Comparison of ENCODE assay signal across 1 cellular context in the genomic region with DNA sequence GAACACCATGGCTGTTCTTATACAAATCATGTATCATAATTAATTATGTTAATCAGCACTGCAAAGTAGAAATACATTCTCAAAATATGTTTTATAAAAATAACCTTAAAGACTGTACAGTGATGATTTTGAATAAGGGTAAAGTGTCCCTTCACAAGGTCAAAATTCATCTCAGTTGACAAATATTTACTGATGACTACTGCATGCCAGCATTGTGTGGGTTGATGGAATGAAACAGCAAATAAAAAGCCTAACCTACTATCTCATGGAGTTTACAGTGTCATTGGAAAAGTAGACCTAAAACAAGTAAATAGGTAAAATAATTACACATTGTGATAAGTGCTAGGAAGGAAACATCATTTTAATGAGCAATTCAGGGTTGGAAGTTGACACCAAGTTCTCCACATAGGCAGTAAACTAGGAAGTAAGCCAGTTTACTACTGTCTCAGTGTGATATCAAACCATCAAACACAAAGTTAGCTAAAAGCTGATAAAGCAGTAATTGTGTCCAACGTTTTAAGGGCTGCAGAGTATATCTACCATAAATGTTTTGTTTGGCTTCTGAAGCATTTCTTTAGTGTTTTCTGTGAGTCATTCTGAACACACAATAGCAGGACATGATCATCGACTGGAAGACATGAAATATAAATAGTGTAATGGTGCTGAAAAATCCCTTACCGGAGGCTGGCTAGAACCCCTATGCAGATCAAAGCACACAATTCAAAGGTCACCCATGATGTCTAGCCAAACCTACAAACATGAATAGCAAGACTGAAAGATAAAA.
TF ChIP-seq lines count a peak whose summit lies in the region.

No MANE protein-coding gene starts in this region.

TF ChIP-seq in HepG2, 621 proteins besides CTCF, POLR2A, EP300 and RAD21 (continued from another document and continues in another):
- TF ChIP-seq ZSCAN25 (CRISPR knock-in tag; IDR thresholded peaks at IDR 0.05) (no peak), ZNF737 (CRISPR knock-in tag; IDR thresholded peaks at IDR 0.05; ENCODE audit: borderline replicate concordance) (no peak), SMC3 (IDR thresholded peaks at IDR 0.05; ENCODE audit: low read length) (no peak), GPN1 (CRISPR knock-in tag; IDR thresholded peaks at IDR 0.05; ENCODE audit: borderline replicate concordance) (no peak), ASH2L (IDR thresholded peaks at IDR 0.05; ENCODE audit: insufficient read length, low read depth, low read length) (peak; percentile 81), RAD51 (IDR thresholded peaks at IDR 0.05; ENCODE audit: borderline replicate concordance) (no peak), ZNF772 (CRISPR knock-in tag; IDR thresholded peaks at IDR 0.05) (no peak), SP4 (CRISPR knock-in tag; IDR thresholded peaks at IDR 0.05) (no peak), ZNF160 (CRISPR knock-in tag; IDR thresholded peaks at IDR 0.05) (no peak), RELA (CRISPR knock-in tag; IDR thresholded peaks at IDR 0.05) (no peak), TCF12 (IDR thresholded peaks at IDR 0.05) (no peak), TCF12 (CRISPR knock-in tag; IDR thresholded peaks at IDR 0.05) (no peak), MEF2D (CRISPR knock-in tag; IDR thresholded peaks at IDR 0.05) (no peak), ZNF619 (CRISPR knock-in tag; IDR thresholded peaks at IDR 0.05) (no peak), POGZ (CRISPR knock-in tag; IDR thresholded peaks at IDR 0.05) (no peak), SOX5 (CRISPR knock-in tag; IDR thresholded peaks at IDR 0.05; ENCODE audit: borderline replicate concordance) (peak; percentile 61; the same call in 1 of the 2 replicates), SOX13 (IDR thresholded peaks at IDR 0.05) (no peak), SOX13 (CRISPR knock-in tag; conservative IDR thresholded peaks at IDR 0.05 in 1 of 2, IDR thresholded peaks at IDR 0.05 in 1 of 2) (peak in 1 of 2 experiments; percentile 82; a peak in 2 of 4 replicates), ARNTL (CRISPR knock-in tag; IDR thresholded peaks at IDR 0.05) (no peak), SRSF1 (optimal IDR thresholded peaks at IDR 0.05; ENCODE audit: low read depth, low read length) (no peak), ZNF205 (CRISPR knock-in tag; IDR thresholded peaks at IDR 0.05) (no peak), ZNF230 (CRISPR knock-in tag; IDR thresholded peaks at IDR 0.05) (no peak), SETDB1 (CRISPR knock-in tag; IDR thresholded peaks at IDR 0.05; ENCODE audit: borderline replicate concordance) (no peak), ZFP36L1 (CRISPR knock-in tag; IDR thresholded peaks at IDR 0.05) (no peak), ZNF24 (IDR thresholded peaks at IDR 0.05) (no peak), ZMAT3 (CRISPR knock-in tag; conservative IDR thresholded peaks at IDR 0.05) (no peak), GABPB1 (CRISPR knock-in tag; IDR thresholded peaks at IDR 0.05) (no peak), ZNF839 (CRISPR knock-in tag; IDR thresholded peaks at IDR 0.05; ENCODE audit: borderline replicate concordance) (no peak), AKAP8 (CRISPR knock-in tag; IDR thresholded peaks at IDR 0.05) (no peak), ZNF496 (CRISPR knock-in tag; IDR thresholded peaks at IDR 0.05; ENCODE audit: insufficient replicate concordance) (no peak), HNRNPH1 (optimal IDR thresholded peaks at IDR 0.05; ENCODE audit: low read depth, low read length) (no peak), ZNF326 (CRISPR knock-in tag; IDR thresholded peaks at IDR 0.05; ENCODE audit: borderline replicate concordance) (no peak), ZFP36L2 (CRISPR knock-in tag; IDR thresholded peaks at IDR 0.05) (no peak), ZNF782 (CRISPR knock-in tag; IDR thresholded peaks at IDR 0.05; ENCODE audit: borderline replicate concordance) (no peak), GTF3A (CRISPR knock-in tag; conservative IDR thresholded peaks at IDR 0.05) (no peak), ZNF83 (CRISPR knock-in tag; IDR thresholded peaks at IDR 0.05; ENCODE audit: borderline replicate concordance) (no peak), BCL6 (CRISPR knock-in tag; IDR thresholded peaks at IDR 0.05) (peak; percentile 82), ZNF460 (CRISPR knock-in tag; IDR thresholded peaks at IDR 0.05; ENCODE audit: borderline replicate concordance) (no peak), MED1 (CRISPR knock-in tag; IDR thresholded peaks at IDR 0.05) (no peak), CEBPB (IDR thresholded peaks at IDR 0.05; ENCODE audit: borderline replicate concordance, low read depth, low read length) (no peak), ETV5 (CRISPR knock-in tag; IDR thresholded peaks at IDR 0.05; ENCODE audit: borderline replicate concordance) (peak; percentile 60; the same call in 1 of the 2 replicates), RFX1 (IDR thresholded peaks at IDR 0.05) (no peak), TP53 (CRISPR knock-in tag; conservative IDR thresholded peaks at IDR 0.05) (no peak), ZNF180 (CRISPR knock-in tag; IDR thresholded peaks at IDR 0.05; ENCODE audit: borderline replicate concordance, low read depth) (no peak), ZNF274 (CRISPR knock-in tag; IDR thresholded peaks at IDR 0.05) (no peak), CHD2 (IDR thresholded peaks at IDR 0.05; ENCODE audit: low read depth, low read length) (no peak), ZFX (CRISPR knock-in tag; IDR thresholded peaks at IDR 0.05; ENCODE audit: low read depth) (no peak), AGO1 (IDR thresholded peaks at IDR 0.05; ENCODE audit: low read depth, low read length, poor library complexity, severe bottlenecking) (no peak), TMF1 (CRISPR knock-in tag; IDR thresholded peaks at IDR 0.05; ENCODE audit: low read depth) (no peak)
- TF ChIP-seq, protein P1, sequence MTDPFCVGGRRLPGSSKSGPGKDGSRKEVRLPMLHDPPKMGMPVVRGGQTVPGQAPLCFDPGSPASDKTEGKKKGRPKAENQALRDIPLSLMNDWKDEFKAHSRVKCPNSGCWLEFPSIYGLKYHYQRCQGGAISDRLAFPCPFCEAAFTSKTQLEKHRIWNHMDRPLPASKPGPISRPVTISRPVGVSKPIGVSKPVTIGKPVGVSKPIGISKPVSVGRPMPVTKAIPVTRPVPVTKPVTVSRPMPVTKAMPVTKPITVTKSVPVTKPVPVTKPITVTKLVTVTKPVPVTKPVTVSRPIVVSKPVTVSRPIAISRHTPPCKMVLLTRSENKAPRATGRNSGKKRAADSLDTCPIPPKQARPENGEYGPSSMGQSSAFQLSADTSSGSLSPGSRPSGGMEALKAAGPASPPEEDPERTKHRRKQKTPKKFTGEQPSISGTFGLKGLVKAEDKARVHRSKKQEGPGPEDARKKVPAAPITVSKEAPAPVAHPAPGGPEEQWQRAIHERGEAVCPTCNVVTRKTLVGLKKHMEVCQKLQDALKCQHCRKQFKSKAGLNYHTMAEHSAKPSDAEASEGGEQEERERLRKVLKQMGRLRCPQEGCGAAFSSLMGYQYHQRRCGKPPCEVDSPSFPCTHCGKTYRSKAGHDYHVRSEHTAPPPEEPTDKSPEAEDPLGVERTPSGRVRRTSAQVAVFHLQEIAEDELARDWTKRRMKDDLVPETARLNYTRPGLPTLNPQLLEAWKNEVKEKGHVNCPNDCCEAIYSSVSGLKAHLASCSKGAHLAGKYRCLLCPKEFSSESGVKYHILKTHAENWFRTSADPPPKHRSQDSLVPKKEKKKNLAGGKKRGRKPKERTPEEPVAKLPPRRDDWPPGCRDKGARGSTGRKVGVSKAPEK (CRISPR knock-in tag; IDR thresholded peaks at IDR 0.05; ENCODE audit: borderline replicate concordance) = no peak
- TF ChIP-seq, protein P2, sequence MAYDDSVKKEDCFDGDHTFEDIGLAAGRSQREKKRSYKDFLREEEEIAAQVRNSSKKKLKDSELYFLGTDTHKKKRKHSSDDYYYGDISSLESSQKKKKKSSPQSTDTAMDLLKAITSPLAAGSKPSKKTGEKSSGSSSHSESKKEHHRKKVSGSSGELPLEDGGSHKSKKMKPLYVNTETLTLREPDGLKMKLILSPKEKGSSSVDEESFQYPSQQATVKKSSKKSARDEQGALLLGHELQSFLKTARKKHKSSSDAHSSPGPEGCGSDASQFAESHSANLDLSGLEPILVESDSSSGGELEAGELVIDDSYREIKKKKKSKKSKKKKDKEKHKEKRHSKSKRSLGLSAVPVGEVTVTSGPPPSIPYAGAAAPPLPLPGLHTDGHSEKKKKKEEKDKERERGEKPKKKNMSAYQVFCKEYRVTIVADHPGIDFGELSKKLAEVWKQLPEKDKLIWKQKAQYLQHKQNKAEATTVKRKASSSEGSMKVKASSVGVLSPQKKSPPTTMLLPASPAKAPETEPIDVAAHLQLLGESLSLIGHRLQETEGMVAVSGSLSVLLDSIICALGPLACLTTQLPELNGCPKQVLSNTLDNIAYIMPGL (CRISPR knock-in tag; IDR thresholded peaks at IDR 0.05; ENCODE audit: borderline replicate concordance in 1 of 2, low read depth in 1 of 2) = no peak
- TF ChIP-seq, protein P3, sequence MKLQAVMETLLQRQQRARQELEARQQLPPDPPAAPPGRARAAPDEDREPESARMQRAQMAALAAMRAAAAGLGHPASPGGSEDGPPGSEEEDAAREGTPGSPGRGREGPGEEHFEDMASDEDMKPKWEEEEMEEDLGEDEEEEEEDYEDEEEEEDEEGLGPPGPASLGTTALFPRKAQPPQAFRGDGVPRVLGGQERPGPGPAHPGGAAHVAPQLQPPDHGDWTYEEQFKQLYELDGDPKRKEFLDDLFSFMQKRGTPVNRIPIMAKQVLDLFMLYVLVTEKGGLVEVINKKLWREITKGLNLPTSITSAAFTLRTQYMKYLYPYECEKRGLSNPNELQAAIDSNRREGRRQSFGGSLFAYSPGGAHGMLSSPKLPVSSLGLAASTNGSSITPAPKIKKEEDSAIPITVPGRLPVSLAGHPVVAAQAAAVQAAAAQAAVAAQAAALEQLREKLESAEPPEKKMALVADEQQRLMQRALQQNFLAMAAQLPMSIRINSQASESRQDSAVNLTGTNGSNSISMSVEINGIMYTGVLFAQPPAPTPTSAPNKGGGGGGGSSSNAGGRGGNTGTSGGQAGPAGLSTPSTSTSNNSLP (IDR thresholded peaks at IDR 0.05; ENCODE audit: low read depth, low read length) = peak; percentile 29
- TF ChIP-seq, protein P4, sequence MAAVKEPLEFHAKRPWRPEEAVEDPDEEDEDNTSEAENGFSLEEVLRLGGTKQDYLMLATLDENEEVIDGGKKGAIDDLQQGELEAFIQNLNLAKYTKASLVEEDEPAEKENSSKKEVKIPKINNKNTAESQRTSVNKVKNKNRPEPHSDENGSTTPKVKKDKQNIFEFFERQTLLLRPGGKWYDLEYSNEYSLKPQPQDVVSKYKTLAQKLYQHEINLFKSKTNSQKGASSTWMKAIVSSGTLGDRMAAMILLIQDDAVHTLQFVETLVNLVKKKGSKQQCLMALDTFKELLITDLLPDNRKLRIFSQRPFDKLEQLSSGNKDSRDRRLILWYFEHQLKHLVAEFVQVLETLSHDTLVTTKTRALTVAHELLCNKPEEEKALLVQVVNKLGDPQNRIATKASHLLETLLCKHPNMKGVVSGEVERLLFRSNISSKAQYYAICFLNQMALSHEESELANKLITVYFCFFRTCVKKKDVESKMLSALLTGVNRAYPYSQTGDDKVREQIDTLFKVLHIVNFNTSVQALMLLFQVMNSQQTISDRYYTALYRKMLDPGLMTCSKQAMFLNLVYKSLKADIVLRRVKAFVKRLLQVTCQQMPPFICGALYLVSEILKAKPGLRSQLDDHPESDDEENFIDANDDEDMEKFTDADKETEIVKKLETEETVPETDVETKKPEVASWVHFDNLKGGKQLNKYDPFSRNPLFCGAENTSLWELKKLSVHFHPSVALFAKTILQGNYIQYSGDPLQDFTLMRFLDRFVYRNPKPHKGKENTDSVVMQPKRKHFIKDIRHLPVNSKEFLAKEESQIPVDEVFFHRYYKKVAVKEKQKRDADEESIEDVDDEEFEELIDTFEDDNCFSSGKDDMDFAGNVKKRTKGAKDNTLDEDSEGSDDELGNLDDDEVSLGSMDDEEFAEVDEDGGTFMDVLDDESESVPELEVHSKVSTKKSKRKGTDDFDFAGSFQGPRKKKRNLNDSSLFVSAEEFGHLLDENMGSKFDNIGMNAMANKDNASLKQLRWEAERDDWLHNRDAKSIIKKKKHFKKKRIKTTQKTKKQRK (IDR thresholded peaks at IDR 0.05; ENCODE audit: low read length) = no peak
- TF ChIP-seq, protein P5, sequence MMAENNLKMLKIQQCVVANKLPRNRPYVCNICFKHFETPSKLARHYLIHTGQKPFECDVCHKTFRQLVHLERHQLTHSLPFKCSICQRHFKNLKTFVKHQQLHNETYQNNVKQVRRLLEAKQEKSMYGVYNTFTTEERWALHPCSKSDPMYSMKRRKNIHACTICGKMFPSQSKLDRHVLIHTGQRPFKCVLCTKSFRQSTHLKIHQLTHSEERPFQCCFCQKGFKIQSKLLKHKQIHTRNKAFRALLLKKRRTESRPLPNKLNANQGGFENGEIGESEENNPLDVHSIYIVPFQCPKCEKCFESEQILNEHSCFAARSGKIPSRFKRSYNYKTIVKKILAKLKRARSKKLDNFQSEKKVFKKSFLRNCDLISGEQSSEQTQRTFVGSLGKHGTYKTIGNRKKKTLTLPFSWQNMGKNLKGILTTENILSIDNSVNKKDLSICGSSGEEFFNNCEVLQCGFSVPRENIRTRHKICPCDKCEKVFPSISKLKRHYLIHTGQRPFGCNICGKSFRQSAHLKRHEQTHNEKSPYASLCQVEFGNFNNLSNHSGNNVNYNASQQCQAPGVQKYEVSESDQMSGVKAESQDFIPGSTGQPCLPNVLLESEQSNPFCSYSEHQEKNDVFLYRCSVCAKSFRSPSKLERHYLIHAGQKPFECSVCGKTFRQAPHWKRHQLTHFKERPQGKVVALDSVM (CRISPR knock-in tag; IDR thresholded peaks at IDR 0.05) = no peak
- TF ChIP-seq, protein P6, sequence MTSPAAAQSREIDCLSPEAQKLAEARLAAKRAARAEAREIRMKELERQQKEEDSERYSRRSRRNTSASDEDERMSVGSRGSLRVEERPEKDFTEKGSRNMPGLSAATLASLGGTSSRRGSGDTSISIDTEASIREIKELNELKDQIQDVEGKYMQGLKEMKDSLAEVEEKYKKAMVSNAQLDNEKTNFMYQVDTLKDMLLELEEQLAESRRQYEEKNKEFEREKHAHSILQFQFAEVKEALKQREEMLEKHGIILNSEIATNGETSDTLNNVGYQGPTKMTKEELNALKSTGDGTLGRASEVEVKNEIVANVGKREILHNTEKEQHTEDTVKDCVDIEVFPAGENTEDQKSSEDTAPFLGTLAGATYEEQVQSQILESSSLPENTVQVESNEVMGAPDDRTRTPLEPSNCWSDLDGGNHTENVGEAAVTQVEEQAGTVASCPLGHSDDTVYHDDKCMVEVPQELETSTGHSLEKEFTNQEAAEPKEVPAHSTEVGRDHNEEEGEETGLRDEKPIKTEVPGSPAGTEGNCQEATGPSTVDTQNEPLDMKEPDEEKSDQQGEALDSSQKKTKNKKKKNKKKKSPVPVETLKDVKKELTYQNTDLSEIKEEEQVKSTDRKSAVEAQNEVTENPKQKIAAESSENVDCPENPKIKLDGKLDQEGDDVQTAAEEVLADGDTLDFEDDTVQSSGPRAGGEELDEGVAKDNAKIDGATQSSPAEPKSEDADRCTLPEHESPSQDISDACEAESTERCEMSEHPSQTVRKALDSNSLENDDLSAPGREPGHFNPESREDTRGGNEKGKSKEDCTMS (CRISPR knock-in tag; conservative IDR thresholded peaks at IDR 0.05) = no peak
- TF ChIP-seq, protein P7, sequence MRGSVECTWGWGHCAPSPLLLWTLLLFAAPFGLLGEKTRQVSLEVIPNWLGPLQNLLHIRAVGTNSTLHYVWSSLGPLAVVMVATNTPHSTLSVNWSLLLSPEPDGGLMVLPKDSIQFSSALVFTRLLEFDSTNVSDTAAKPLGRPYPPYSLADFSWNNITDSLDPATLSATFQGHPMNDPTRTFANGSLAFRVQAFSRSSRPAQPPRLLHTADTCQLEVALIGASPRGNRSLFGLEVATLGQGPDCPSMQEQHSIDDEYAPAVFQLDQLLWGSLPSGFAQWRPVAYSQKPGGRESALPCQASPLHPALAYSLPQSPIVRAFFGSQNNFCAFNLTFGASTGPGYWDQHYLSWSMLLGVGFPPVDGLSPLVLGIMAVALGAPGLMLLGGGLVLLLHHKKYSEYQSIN (CRISPR knock-in tag; IDR thresholded peaks at IDR 0.05; ENCODE audit: borderline replicate concordance) = no peak
